In genomic region chr11:65479184-65480145, GRCh38 we compare ENCODE assay signal across 8 cellular contexts. TPM values are rescaled to one million over a fixed set of nuclear protein-coding genes. Genes with fewer than 3 reads are reported as not detected.
DNase-seq lines count a peak whose midpoint lies in the region; ATAC-seq and TF ChIP-seq lines count a peak whose summit lies in the region.

No MANE protein-coding gene starts in this region.

- peaks cover 0 to 2% (median 0%) of the 10 kb centered on the region in 5 donors for H3K27me3 Mint-ChIP-seq in naive thymus-derived CD8-positive, alpha-beta T cell

- peak overlapping the region in 1 of 10 donors; percentile 44 for H3K4me3 Mint-ChIP-seq in naive thymus-derived CD8-positive, alpha-beta T cell

- H3K4me3 ChIP-seq in epithelial cell of proximal tubule (ENCODE audit: low read depth, low read length), result peak overlapping the region; percentile 69

- TF ChIP-seq CTCF in epithelial cell of proximal tubule (conservative IDR thresholded peaks at IDR 0.05; ENCODE audit: low read depth, low read length), result peak; percentile 59

- H3K9me3 Mint-ChIP-seq in naive thymus-derived CD8-positive, alpha-beta T cell, result no peaks in the 10 kb centered on the region

- H3K27ac Mint-ChIP-seq in naive thymus-derived CD8-positive, alpha-beta T cell, result peak overlapping the region in 6 of 10 donors; percentile 34 to 96 (median 68)

- peak; percentile 69 for DNase-seq in NCI-H2227 (lab: John Stamatoyannopoulos, UW; ENCODE audit: unreplicated experiment)
- no peak for DNase-seq in NCI-H2227 treated with DMSO at 0.1 percent for 48 hours (lab: John Stamatoyannopoulos, UW)
- peak; percentile 57 for DNase-seq in RKO (ENCODE audit: low spot score)
- peak; percentile 86 for DNase-seq in epithelial cell of proximal tubule (ENCODE audit: low read depth)
- DNase-seq in naive thymus-derived CD8-positive, alpha-beta T cell, result no peak
- DNase-seq in stimulated activated CD4-positive, alpha-beta T cell treated with anti-CD3 and anti-CD28 coated beads, Interleukin-2, amount 100 ng/mL, for 24 hours, result no peak
- DNase-seq in effector CD8-positive, alpha-beta T cell (lab: John Stamatoyannopoulos, UW), result no peak

- no peak for ATAC-seq in naive thymus-derived CD8-positive, alpha-beta T cell
- no peak for ATAC-seq in GM18511 (IDR thresholded peaks at IDR 0.05; ENCODE audit: unreplicated experiment)

- peaks cover 11 to 19% (median 16%) of the 10 kb centered on the region in 4 donors for H3K4me1 Mint-ChIP-seq in naive thymus-derived CD8-positive, alpha-beta T cell

- H3K36me3 Mint-ChIP-seq in naive thymus-derived CD8-positive, alpha-beta T cell, result no peaks in the 10 kb centered on the region

- POLR2A ChIA-PET in naive thymus-derived CD8-positive, alpha-beta T cell (lab: Charles Lee), result interaction anchor here (4.9 to 24.4 kb wide), 3 partner anchors 11 to 58 kb away, joined by 91 to 959 read pairs (median 162); partner anchors contain the start of genes MALAT1 and NEAT1

RNA-seq across cellular contexts. Expression of gene MALAT1, which starts 19.4 kb away (rescaled TPM):
- total RNA-seq in epithelial cell of proximal tubule, result 343 and 1,362 TPM in 2 replicates
- over 10,000 TPM; 29,995 to 30,085 TPM for total RNA-seq in naive thymus-derived CD8-positive, alpha-beta T cell
- polyA plus RNA-seq in naive thymus-derived CD8-positive, alpha-beta T cell, result 1,000 to 10,000 TPM; 1,355 to 3,419 (median 2,188) TPM

RNA-seq across cellular contexts. Expression of gene SCYL1, which starts 45.4 kb away (rescaled TPM):
- total RNA-seq in epithelial cell of proximal tubule, result 81.2 and 101 TPM in 2 replicates
- total RNA-seq in naive thymus-derived CD8-positive, alpha-beta T cell, result 10 to 100 TPM; 69.0 to 70.6 TPM
- 10 to 100 TPM; 23.2 to 41.5 (median 33.5) TPM for polyA plus RNA-seq in naive thymus-derived CD8-positive, alpha-beta T cell

RNA-seq across cellular contexts. Expression of gene NEAT1, which starts 56.9 kb away (rescaled TPM):
- total RNA-seq in epithelial cell of proximal tubule, result 6.4 and 27.0 TPM in 2 replicates
- 100 to 1,000 TPM; 375 to 414 TPM for total RNA-seq in naive thymus-derived CD8-positive, alpha-beta T cell
- polyA plus RNA-seq in naive thymus-derived CD8-positive, alpha-beta T cell, result 1 to 10 TPM; 1.3 to 2.9 (median 1.9) TPM

Comparison
In these comparisons a context has a peak if more than half of its experiments do, and no peak if none do; other contexts are left out.
1. DNase-seq: peak in NCI-H2227 (single experiment), RKO (single experiment) and epithelial cell of proximal tubule (single experiment); none in NCI-H2227 treated with DMSO at 0.1 percent for 48 hours (single experiment), naive thymus-derived CD8-positive, alpha-beta T cell (0 of 10), stimulated activated CD4-positive, alpha-beta T cell treated with anti-CD3 and anti-CD28 coated beads, Interleukin-2, amount 100 ng/mL, for 24 hours (0 of 2) and effector CD8-positive, alpha-beta T cell (single experiment).
2. RNA of gene MALAT1, which starts 19.4 kb away (total RNA-seq): 29,995 to 30,085 TPM in naive thymus-derived CD8-positive, alpha-beta T cell; 343 to 1,362 TPM in epithelial cell of proximal tubule; every median in the first group is over 10 times any median in the second.
3. RNA of gene NEAT1, which starts 56.9 kb away (total RNA-seq): 375 to 414 TPM in naive thymus-derived CD8-positive, alpha-beta T cell; 6.4 to 27.0 TPM in epithelial cell of proximal tubule; every median in the first group is over 10 times any median in the second.